Comparison of ENCODE assay signal across 8 cellular contexts in genomic region chr7:105876964-105877601, GRCh38. TPM values are rescaled to one million over a fixed set of nuclear protein-coding genes. Genes with fewer than 3 reads are reported as not detected.
DNase-seq lines count a peak whose midpoint lies in the region; ATAC-seq and TF ChIP-seq lines count a peak whose summit lies in the region.

No MANE protein-coding gene starts in this region.

- ATAC-seq in sciatic nerve (peak; percentile 50), GM18861 (IDR thresholded peaks at IDR 0.05; ENCODE audit: unreplicated experiment) (no peak), GM21390 (IDR thresholded peaks at IDR 0.05; ENCODE audit: unreplicated experiment) (no peak)

- intact Hi-C loops in sciatic nerve (cut with DNase I) = no loop called here

- in situ Hi-C loops in astrocyte of the spinal cord (cut with HindIII; ENCODE audit: low sequenced_read_pairs) = no loop called here

- H3K4me3 ChIP-seq in astrocyte of the spinal cord (ENCODE audit: low read depth, low read length) (peak overlapping the region; percentile 69), iPS-18c (ENCODE audit: insufficient read depth, low read depth, low read length) (peak overlapping the region; percentile 51)

- DNase-seq in stimulated activated naive CD4-positive, alpha-beta T cell (lab: John Stamatoyannopoulos, UW) = peak in 4 of 6 experiments; percentile 34 to 57 (median 44)
- DNase-seq in stimulated activated naive CD4-positive, alpha-beta T cell treated with Interleukin-2 at 50 U/mL for 16 hours (lab: John Stamatoyannopoulos, UW) = no peak
- DNase-seq in NCI-H82 (lab: John Stamatoyannopoulos, UW) = peak; percentile 74
- peak; percentile 20 for DNase-seq in astrocyte of the spinal cord (ENCODE audit: low read depth, low spot score)
- peak; percentile 78 for DNase-seq in sciatic nerve (ENCODE audit: low spot score)

- peak; percentile 4 for TF ChIP-seq CTCF in astrocyte of the spinal cord (IDR thresholded peaks at IDR 0.05; ENCODE audit: low read depth, low read length)

- no peaks in the 10 kb centered on the region for H3K9me3 ChIP-seq in iPS-18c (ENCODE audit: control insufficient read depth, insufficient read depth, low read length)

RNA-seq across cellular contexts. Expression of gene ATXN7L1, which starts 0.7 kb away (rescaled TPM):
- total RNA-seq in sciatic nerve = 22.3 TPM
